In the genomic region with DNA sequence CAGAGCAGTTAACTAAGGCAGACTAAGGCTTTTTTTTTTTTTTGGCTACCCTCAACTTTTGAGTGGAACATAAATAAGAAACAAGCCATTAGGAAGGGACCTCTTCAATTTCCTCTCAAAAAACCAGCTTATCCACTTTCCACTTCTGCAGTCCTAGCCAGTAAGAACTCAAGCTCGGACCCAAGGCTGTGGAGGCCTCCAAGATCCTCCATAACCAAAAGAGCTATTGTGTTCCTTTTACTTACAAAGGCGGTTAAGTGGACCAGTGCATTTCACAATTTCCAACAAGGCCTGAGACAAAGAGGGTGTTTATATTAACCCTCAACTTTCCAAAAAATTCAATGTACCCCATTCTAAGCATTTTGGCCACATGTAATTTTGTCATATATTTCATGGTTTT, we compare ENCODE assay signal across 12 cellular contexts. TPM values are rescaled to one million over a fixed set of nuclear protein-coding genes. Genes with fewer than 3 reads are reported as not detected.
DNase-seq lines count a peak whose midpoint lies in the region; ATAC-seq and TF ChIP-seq lines count a peak whose summit lies in the region.
"Had no signal": no experiment of that assay in that cellular context is flagged by ENCODE, and none has a peak within 500 bp of the region (broad histone marks: within the 10 kb centered on the region; RNA-seq: fewer than 3 reads in every experiment).

No MANE protein-coding gene starts in this region.

- intact Hi-C loops in Right ventricle myocardium superior (cut with DNase I) = no loop called here

- TF ChIP-seq RAD21 in Ishikawa (IDR thresholded peaks at IDR 0.05; ENCODE audit: low read depth) = no peak

- peaks cover 63% of the 10 kb centered on the region for H3K36me3 Mint-ChIP-seq in activated CD8-positive, alpha-beta T cell treated with anti-CD3 and anti-CD28 coated beads, Interleukin-2, amount 10 ng/mL, durations not matched to agents 7 days and 5 days (ENCODE audit: low read depth)
- peaks cover 52% of the 10 kb centered on the region for H3K36me3 Mint-ChIP-seq in nephron progenitor cell (ENCODE audit: low read depth)

- POLR2A ChIA-PET in activated CD8-positive, alpha-beta T cell treated with anti-CD3 and anti-CD28 coated beads, Interleukin-2, amount 10 ng/mL, durations not matched to agents 7 days and 5 days (lab: Charles Lee) = no interaction called here

- no peak for ATAC-seq in activated CD8-positive, alpha-beta T cell treated with anti-CD3 and anti-CD28 coated beads, Interleukin-2, amount 10 ng/mL, durations not matched to agents 7 days and 5 days
- no peak for ATAC-seq in GM19452 (IDR thresholded peaks at IDR 0.05; ENCODE audit: unreplicated experiment)
- ATAC-seq in Right ventricle myocardium superior (ENCODE audit: poor library complexity) = no peak

- H3K9me3 Mint-ChIP-seq in activated CD8-positive, alpha-beta T cell treated with anti-CD3 and anti-CD28 coated beads, Interleukin-2, amount 10 ng/mL, durations not matched to agents 7 days and 5 days (ENCODE audit: insufficient read depth) = no peaks in the 10 kb centered on the region
- H3K9me3 Mint-ChIP-seq in nephron progenitor cell = no peaks in the 10 kb centered on the region

- H3K4me3 Mint-ChIP-seq in activated CD8-positive, alpha-beta T cell treated with anti-CD3 and anti-CD28 coated beads, Interleukin-2, amount 10 ng/mL, durations not matched to agents 7 days and 5 days = no peak overlapping the region
- H3K4me3 Mint-ChIP-seq in nephron progenitor cell = peak overlapping the region; percentile 44

- DNase-seq in DMS53 treated with DMSO at 0.1 percent for 48 hours (lab: John Stamatoyannopoulos, UW; ENCODE audit: unreplicated experiment) = peak; percentile 11
- DNase-seq in activated CD8-positive, alpha-beta T cell treated with anti-CD3 and anti-CD28 coated beads, Interleukin-2, amount 10 ng/mL, durations not matched to agents 7 days and 5 days = no peak
- no peak for DNase-seq in nephron progenitor cell
- no peak for DNase-seq in NCI-H82 treated with DMSO at 0.1 percent for 48 hours (lab: John Stamatoyannopoulos, UW; ENCODE audit: unreplicated experiment)
- no peak for DNase-seq in Right ventricle myocardium superior
- DNase-seq: anterior cingulate cortex; C1 segment of cervical spinal cord; glutamatergic neuron; stimulated activated CD4-positive, alpha-beta T cell treated with anti-CD3 and anti-CD28 coated beads, Interleukin-15, amount 100 ng/mL, for 24 hours had no signal

- no peak for TF ChIP-seq CTCF in nephron progenitor cell (IDR thresholded peaks at IDR 0.05)

- no peaks in the 10 kb centered on the region for H3K27me3 Mint-ChIP-seq in activated CD8-positive, alpha-beta T cell treated with anti-CD3 and anti-CD28 coated beads, Interleukin-2, amount 10 ng/mL, durations not matched to agents 7 days and 5 days (ENCODE audit: low read depth)
- H3K27me3 Mint-ChIP-seq in nephron progenitor cell (ENCODE audit: low read depth, poor library complexity) = peaks cover 32% of the 10 kb centered on the region

- H3K4me1 Mint-ChIP-seq in activated CD8-positive, alpha-beta T cell treated with anti-CD3 and anti-CD28 coated beads, Interleukin-2, amount 10 ng/mL, durations not matched to agents 7 days and 5 days (ENCODE audit: low read depth) = peaks cover 91% of the 10 kb centered on the region
- peaks cover 91% of the 10 kb centered on the region for H3K4me1 Mint-ChIP-seq in nephron progenitor cell

- CTCF ChIA-PET in activated CD8-positive, alpha-beta T cell treated with anti-CD3 and anti-CD28 coated beads, Interleukin-2, amount 10 ng/mL, durations not matched to agents 7 days and 5 days (lab: Charles Lee) = interaction anchor here (0.9 to 2.3 kb wide), 3 partner anchors 57 to 85 kb away, joined by 3 to 9 read pairs (median 3); no protein-coding TSS in a partner anchor

- no peak for TF ChIP-seq EP300 in Ishikawa (IDR thresholded peaks at IDR 0.05; ENCODE audit: borderline replicate concordance)

- H3K27ac Mint-ChIP-seq in activated CD8-positive, alpha-beta T cell treated with anti-CD3 and anti-CD28 coated beads, Interleukin-2, amount 10 ng/mL, durations not matched to agents 7 days and 5 days = peak overlapping the region; percentile 34
- H3K27ac Mint-ChIP-seq in nephron progenitor cell = no peak overlapping the region

TF ChIP-seq in Ishikawa, 13 proteins besides CTCF, POLR2A, EP300 and RAD21:
- TF ChIP-seq FOXM1 (IDR thresholded peaks at IDR 0.05; ENCODE audit: borderline replicate concordance, low read depth) = no peak
- 0 out of 2 replicates have a peak, but pooled peaks have one; percentile 9 for TF ChIP-seq CEBPB (IDR thresholded peaks at IDR 0.05)
- TF ChIP-seq TAF1 (IDR thresholded peaks at IDR 0.05; ENCODE audit: low read depth) = no peak
TF ChIP-seq in Ishikawa: peak in this region for 1.

RNA-seq across cellular contexts. Expression of gene KCNK5, which starts 5.2 kb away (rescaled TPM):
- total RNA-seq in activated CD8-positive, alpha-beta T cell treated with anti-CD3 and anti-CD28 coated beads, Interleukin-2, amount 10 ng/mL, durations not matched to agents 7 days and 5 days = 10 to 100 TPM; 12.0 TPM
- total RNA-seq in Right ventricle myocardium superior = 0.65 TPM
- total RNA-seq: SJSA1 had no signal
